In the genomic region with DNA sequence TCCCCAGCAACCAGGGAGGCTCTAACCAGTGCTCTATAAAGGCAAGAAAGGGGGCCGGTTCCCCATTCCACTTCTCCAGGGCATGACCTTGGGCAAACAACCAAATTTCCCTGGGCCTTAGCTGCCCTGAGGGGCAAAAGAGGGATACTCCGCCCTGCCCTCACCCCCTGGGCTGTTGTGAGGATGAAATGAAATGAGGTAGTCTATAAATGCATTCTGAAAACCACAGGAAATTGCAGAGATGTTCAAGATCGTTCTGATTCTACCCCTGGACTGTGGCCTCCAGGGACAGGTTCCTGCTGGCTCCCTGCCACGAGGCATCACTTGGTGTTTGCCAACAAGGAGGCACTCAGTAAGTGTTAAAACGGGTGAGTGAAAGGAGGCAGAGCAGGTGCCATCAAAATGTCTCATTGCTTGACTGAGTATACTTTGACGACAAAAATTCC, we compare ENCODE assay signal across 8 cellular contexts. TPM values are rescaled to one million over a fixed set of nuclear protein-coding genes. Genes with fewer than 3 reads are reported as not detected.
DNase-seq lines count a peak whose midpoint lies in the region; ATAC-seq, FAIRE-seq and TF ChIP-seq lines count a peak whose summit lies in the region.

No MANE protein-coding gene starts in this region.

- H3K27ac ChIP-seq in A549 (peak overlapping the region; percentile 67 to 79), GM23338 (ENCODE audit: low read depth) (peak overlapping the region; percentile 84), SK-N-MC (peak overlapping the region; percentile 27; the same call in 1 of the 2 replicates), colonic mucosa (peak overlapping the region; percentile 71), osteoblast (ENCODE audit: low read depth, low read length) (peak overlapping the region; percentile 97)

- TF ChIP-seq CTCF in A549 (IDR thresholded peaks at IDR 0.05) = no peak
- TF ChIP-seq CTCF in GM23338 (conservative IDR thresholded peaks at IDR 0.05; ENCODE audit: low read depth in 2 of 2) = no peak
- no peak for TF ChIP-seq CTCF in colonic mucosa (IDR thresholded peaks at IDR 0.05)
- no peak for TF ChIP-seq CTCF in osteoblast (IDR thresholded peaks at IDR 0.05; ENCODE audit: extremely low read depth, low read depth, low read length)

- H3K9ac ChIP-seq in SK-N-MC (ENCODE audit: insufficient read length) = no peak overlapping the region
- peak overlapping the region in 1 of 2 donors; percentile 55 for H3K9ac ChIP-seq in colonic mucosa (ENCODE audit: low read depth in 2 of 2, low read length in 2 of 2)

- ATAC-seq in A549 (peak; percentile 5; a peak in 3 of 6 replicates), GM23338 (no peak), GM19023 (IDR thresholded peaks at IDR 0.05; ENCODE audit: unreplicated experiment) (no peak)

- no peak overlapping the region for H3K4me3 Mint-ChIP-seq in GM23338

- POLR2A ChIA-PET in A549 (lab: Yijun Ruan, JAX) = interaction anchor here (1.2 kb wide), 1 partner anchor 142 kb away, joined by 3 read pairs; no protein-coding TSS in a partner anchor

- no peak for TF ChIP-seq POLR2A in A549 (IDR thresholded peaks at IDR 0.05; ENCODE audit: low read length)

- 7% methylated on average over 6 of the region's 6 CpGs for WGBS in A549 (ENCODE audit: missing lambda C conversion rate)

- peaks cover 67% of the 10 kb centered on the region for H3K4me1 Mint-ChIP-seq in GM23338

- H3K9me2 ChIP-seq in GM23338 (ENCODE audit: insufficient read depth) = no peaks in the 10 kb centered on the region

- peaks cover 76% of the 10 kb centered on the region for H3K4me1 ChIP-seq in A549
- H3K4me1 ChIP-seq in GM23338 (ENCODE audit: insufficient read depth) = peaks cover 43% of the 10 kb centered on the region
- H3K4me1 ChIP-seq in colonic mucosa = peaks cover 22% of the 10 kb centered on the region
- peaks cover 58% of the 10 kb centered on the region for H3K4me1 ChIP-seq in osteoblast (ENCODE audit: insufficient read depth, low read length)

- TF ChIP-seq EP300 in A549 (IDR thresholded peaks at IDR 0.05) = no peak

- no peaks in the 10 kb centered on the region for H3K9me3 ChIP-seq in A549
- H3K9me3 ChIP-seq in SK-N-MC (ENCODE audit: low read depth, low read length) = no peaks in the 10 kb centered on the region
- no peaks in the 10 kb centered on the region for H3K9me3 ChIP-seq in colonic mucosa
- H3K9me3 ChIP-seq in osteoblast (ENCODE audit: low read depth, low read length) = no peaks in the 10 kb centered on the region

- peak overlapping the region; percentile 0; the same call in 2 of the 3 replicates for H3K4me3 ChIP-seq in A549
- no peak overlapping the region for H3K4me3 ChIP-seq in GM23338
- H3K4me3 ChIP-seq in SK-N-MC = 0 out of 2 replicates have a peak overlapping the region, but pooled peaks have one; percentile 30
- no peak overlapping the region for H3K4me3 ChIP-seq in colonic mucosa
- H3K4me3 ChIP-seq in osteoblast (ENCODE audit: insufficient read depth, low read length) = peak overlapping the region; percentile 43

- H3K36me3 ChIP-seq in GM23338 (ENCODE audit: insufficient read depth) (no peaks in the 10 kb centered on the region), SK-N-MC (ENCODE audit: insufficient read depth, low read length) (no peaks in the 10 kb centered on the region), colonic mucosa (no peaks in the 10 kb centered on the region), osteoblast (ENCODE audit: insufficient read depth, low read length) (no peaks in the 10 kb centered on the region)

- H2AFZ ChIP-seq in GM23338 = no peak overlapping the region
- no peak overlapping the region for H2AFZ ChIP-seq in osteoblast (ENCODE audit: low read length)

- TF ChIP-seq RAD21 in A549 (conservative IDR thresholded peaks at IDR 0.05 in 1 of 2, IDR thresholded peaks at IDR 0.05 in 1 of 2) = no peak

- H3K9me3 Mint-ChIP-seq in GM23338 = no peaks in the 10 kb centered on the region

- intact Hi-C loops in colonic mucosa (cut with DNase I) = loop anchor here (10.0 kb wide), 1 partner anchor 89 kb away; no protein-coding TSS in a partner anchor

- no peaks in the 10 kb centered on the region for H3F3A ChIP-seq in GM23338 (replicated peaks; ENCODE audit: low read depth)

- H4K20me1 ChIP-seq in GM23338 (replicated peaks; ENCODE audit: insufficient read depth) (peaks cover 25% of the 10 kb centered on the region), osteoblast (ENCODE audit: insufficient read depth, low read length) (peaks cover 74% of the 10 kb centered on the region)

- peaks cover 6% of the 10 kb centered on the region; the same call in 2 of the 3 replicates for H3K36me3 Mint-ChIP-seq in GM23338 (ENCODE audit: low read depth)

- no peak for FAIRE-seq in A549 (lab: Jason Lieb, UNC)

- DNase-seq in A549 (ENCODE audit: low read depth in 1 of 2, low spot score in 1 of 2) (peak in 1 of 2 experiments; percentile 52), GM23338 (ENCODE audit: low spot score) (no peak), SK-N-MC (ENCODE audit: low read depth, low spot score) (no peak), colonic mucosa (peak; percentile 89), osteoblast (ENCODE audit: insufficient read length, low spot score, missing footprints) (peak; percentile 88), D341Med (ENCODE audit: low spot score) (no peak), cerebellum (ENCODE audit: low spot score) (no peak)

- peaks cover 16% of the 10 kb centered on the region for H3K27me3 Mint-ChIP-seq in GM23338 (ENCODE audit: insufficient read depth, low read depth, poor library complexity)

- peak overlapping the region; percentile 56; the same call in 1 of the 2 replicates for H3K27ac Mint-ChIP-seq in GM23338

- H3K27me3 ChIP-seq in GM23338 (ENCODE audit: insufficient read depth) = no peaks in the 10 kb centered on the region
- no peaks in the 10 kb centered on the region for H3K27me3 ChIP-seq in colonic mucosa
- no peaks in the 10 kb centered on the region for H3K27me3 ChIP-seq in osteoblast (ENCODE audit: insufficient read depth, low read length)

- H3K79me2 ChIP-seq in GM23338 (replicated peaks; ENCODE audit: insufficient read depth) (peaks cover 96% of the 10 kb centered on the region), osteoblast (ENCODE audit: insufficient read depth, low read length) (peaks cover 87% of the 10 kb centered on the region)

- CTCF ChIA-PET in A549 (lab: Yijun Ruan, JAX) = interaction anchor here (1.2 to 25.4 kb wide), 4 partner anchors 11 to 134 kb away, joined by 3 to 737 read pairs (median 7); no protein-coding TSS in a partner anchor

- H3K4me2 ChIP-seq in A549 (peak overlapping the region; percentile 75), GM23338 (peak overlapping the region; percentile 32; the same call in 1 of the 2 replicates), osteoblast (ENCODE audit: insufficient read depth, low read length) (peak overlapping the region; percentile 75)

TF ChIP-seq in A549, 52 proteins besides CTCF, POLR2A, EP300 and RAD21:
- TF ChIP-seq KDM1A (IDR thresholded peaks at IDR 0.05; ENCODE audit: low read depth) (no peak), ESRRA (IDR thresholded peaks at IDR 0.05; ENCODE audit: borderline replicate concordance, low read length) (0 out of 2 replicates have a peak, but pooled peaks have one; percentile 50), POLR2AphosphoS2 (conservative IDR thresholded peaks at IDR 0.05; ENCODE audit: low read length) (no peak), HEYL (CRISPR knock-in tag; IDR thresholded peaks at IDR 0.05) (no peak), GATA3 (IDR thresholded peaks at IDR 0.05; ENCODE audit: borderline replicate concordance) (0 out of 2 replicates have a peak, but pooled peaks have one; percentile 29), HOXB5 (CRISPR knock-in tag; IDR thresholded peaks at IDR 0.05) (no peak)

TF ChIP-seq in GM23338, 12 proteins besides CTCF, POLR2A, EP300 and RAD21 (continues in another document):
- TF ChIP-seq ZNF114 (CRISPR knock-in tag; IDR thresholded peaks at IDR 0.05) (no peak), JUNB (IDR thresholded peaks at IDR 0.05; ENCODE audit: unreplicated experiment) (no peak), CREB1 (CRISPR knock-in tag; IDR thresholded peaks at IDR 0.05; ENCODE audit: low read depth) (no peak), STAT1 (IDR thresholded peaks at IDR 0.05; ENCODE audit: unreplicated experiment) (no peak), ZNF331 (CRISPR knock-in tag; IDR thresholded peaks at IDR 0.05; ENCODE audit: low read depth) (no peak), EZH2 (IDR thresholded peaks at IDR 0.05; ENCODE audit: low read depth, unreplicated experiment) (no peak)

RNA-seq across cellular contexts. Expression of gene RAPGEF1, which starts 5.7 kb away (rescaled TPM):
- 27.7 and 32.5 TPM in 2 replicates for polyA plus RNA-seq in A549 (2011; rRNA removed)
- 21.8 and 26.8 TPM in 2 replicates for polyA plus RNA-seq in A549 (2012; cell fraction: cytosol; rRNA removed)
- 38.6 and 40.1 TPM in 2 replicates for polyA plus RNA-seq in A549 (2012; cell fraction: nucleus; rRNA removed)
- polyA plus RNA-seq in A549 (2017; fragmentation: RNase III; extraction: RNeasy Plus Mini Kit Qiagen cat#74134 plus additional on column Dnase treatment) = 20.6 to 21.7 TPM (median 21.6 TPM) in 3 replicates
- 31.3 and 33.3 TPM in 2 replicates for polyA minus RNA-seq in A549 (2011; rRNA and poly(A)+ RNA removed)
- total RNA-seq in GM23338 (2014; rRNA removed; shearing (Covaris generic)) = 80.7 and 82.8 TPM in 2 replicates
- polyA plus RNA-seq in GM23338 (2016; fragmentation: Nextera tagmentation; extraction: Ambion mirVana) = 9.9 and 10.9 TPM in 2 replicates
- 10 to 100 TPM; 47.2 to 58.6 TPM for total RNA-seq in colonic mucosa
- total RNA-seq in osteoblast = 34.7 and 42.1 TPM in 2 replicates
- 45.8 TPM for total RNA-seq in cerebellum

Comparison
In these comparisons a context has a peak if more than half of its experiments do, and no peak if none do; other contexts are left out.
1. ATAC-seq: peak in A549 (2 of 2); none in GM23338 (single experiment) and GM19023 (single experiment).
2. DNase-seq: peak in colonic mucosa (single experiment) and osteoblast (single experiment); none in GM23338 (single experiment), SK-N-MC (single experiment), D341Med (single experiment) and cerebellum (single experiment).
3. H3K27ac ChIP-seq: peak in every context shown above with its lines; median percentile 97 in osteoblast; 84 in GM23338; 73 in A549; 71 in colonic mucosa; 27 in SK-N-MC.
4. H3K4me3 ChIP-seq: peak in A549 (single experiment), SK-N-MC (single experiment) and osteoblast (single experiment); none in GM23338 (single experiment) and colonic mucosa (single experiment).
5. Peak in every context shown above with its lines, with median percentiles within 50 percentile points of each other: H3K4me2 ChIP-seq.